ENCODE assay signal across 1 cellular context in the genomic region with DNA sequence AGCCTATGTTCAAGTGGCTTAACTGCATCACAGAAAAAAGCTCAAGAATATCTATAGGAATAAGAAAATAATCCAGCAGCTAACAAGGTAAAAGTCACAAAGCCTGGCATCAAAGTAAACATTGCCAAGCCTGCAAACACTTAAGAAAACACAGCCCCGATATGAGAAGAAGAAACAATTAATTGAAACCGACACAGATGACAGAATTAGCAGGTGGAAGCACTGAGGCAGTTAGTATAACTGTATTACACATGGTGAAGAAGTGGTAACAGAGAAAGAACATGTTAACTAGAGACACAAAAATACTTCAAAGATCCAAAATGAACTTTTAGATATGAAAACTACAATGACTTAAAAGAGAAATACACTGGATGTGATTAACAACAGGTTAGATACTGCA. TPM values are rescaled to one million over a fixed set of nuclear protein-coding genes. Genes with fewer than 3 reads are reported as not detected.
"Had no signal": no experiment of that assay in that cellular context is flagged by ENCODE, and none has a peak within 500 bp of the region (broad histone marks: within the 10 kb centered on the region; RNA-seq: fewer than 3 reads in every experiment).

No MANE protein-coding gene starts in this region.

RNA-seq across cellular contexts. Expression of gene DPY19L2, which starts 57.0 kb away (rescaled TPM):
- total RNA-seq: HT-29 had no signal
